In the genomic region with DNA sequence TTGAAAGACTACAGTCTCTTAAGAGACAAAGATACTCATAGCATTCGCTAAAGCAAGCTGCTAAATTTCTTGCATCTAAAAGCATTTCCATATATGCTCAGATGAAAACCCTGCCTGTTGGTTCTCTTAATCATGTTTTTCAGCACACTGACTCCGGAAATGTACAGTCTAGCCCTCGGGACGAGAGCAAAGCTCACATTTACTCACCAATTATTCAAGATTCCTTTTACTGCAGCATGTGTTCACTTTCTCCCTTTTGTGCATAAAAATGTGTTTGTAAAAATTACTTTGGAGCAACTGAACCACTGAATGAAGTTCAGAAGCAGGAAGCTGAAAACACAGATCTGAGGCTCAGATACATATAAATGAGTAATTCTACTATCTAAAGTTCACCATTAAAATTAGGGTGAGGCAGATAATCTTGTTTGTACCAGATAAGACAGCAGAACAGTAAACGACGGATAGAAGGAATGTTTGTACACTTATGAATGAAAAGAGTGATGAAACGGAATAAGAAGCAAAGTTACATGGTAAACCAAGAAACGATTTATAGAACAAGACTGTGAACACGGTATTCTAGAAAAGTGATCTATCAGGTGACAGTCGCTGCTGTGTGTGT, we compare ENCODE assay signal across 27 cellular contexts.
A peak's percentile ranks its signal among the peaks of the same experiment; 100 is the strongest.
DNase-seq lines count a peak whose midpoint lies in the region; ATAC-seq, FAIRE-seq and TF ChIP-seq lines count a peak whose summit lies in the region.
"Had no signal": no experiment of that assay in that cellular context is flagged by ENCODE, and none has a peak within 500 bp of the region (broad histone marks: within the 10 kb centered on the region; RNA-seq: fewer than 3 reads in every experiment).

No MANE protein-coding gene starts in this region.

- H3K4me3 ChIP-seq in HEK293 (ENCODE audit: low read depth, low read length) (no peak overlapping the region), SK-N-MC (peak overlapping the region; percentile 76), colonic mucosa (no peak overlapping the region), small intestine (ENCODE audit: low read depth in 1 of 2, low read length in 2 of 2) (peak overlapping the region in 1 of 2 donors; percentile 3)
- H3K4me3 ChIP-seq: ascending aorta, esophagus muscularis mucosa had no signal

- no peaks in the 10 kb centered on the region for H3K27me3 ChIP-seq in colonic mucosa
- H3K27me3 ChIP-seq in small intestine (ENCODE audit: control insufficient read depth in 2 of 2, insufficient read depth in 2 of 2, low read length in 2 of 2) = no peaks in the 10 kb centered on the region
- H3K27me3 ChIP-seq: ascending aorta, esophagus muscularis mucosa had no signal

- no peaks in the 10 kb centered on the region for H3K9me3 Mint-ChIP-seq in activated T-helper 1 cell treated with anti-CD3 and anti-CD28 coated beads, Interleukin-12 subunit alpha, Interleukin-12 subunit beta, Interleukin-2, Interleukin-4 antibody, amounts not matched to agents 30 ng/mL and 10 ng/mL and 1 ng/mL, durations not matched to agents 14 hours and 24 hours and 36 hours
- H3K9me3 Mint-ChIP-seq: activated T-cell treated with anti-CD3 and anti-CD28 coated beads, Interleukin-2, amount 50 U/mL, for 72 hours; CD8-positive, alpha-beta memory T cell; HFFc6 had no signal

- H3K27ac Mint-ChIP-seq in activated T-helper 1 cell treated with anti-CD3 and anti-CD28 coated beads, Interleukin-12 subunit alpha, Interleukin-12 subunit beta, Interleukin-2, Interleukin-4 antibody, amounts not matched to agents 30 ng/mL and 10 ng/mL and 1 ng/mL, durations not matched to agents 14 hours and 24 hours and 36 hours = no peak overlapping the region
- H3K27ac Mint-ChIP-seq: activated CD4-positive, alpha-beta T cell treated with anti-CD3 and anti-CD28 coated beads for 36 hours; activated T-cell treated with anti-CD3 and anti-CD28 coated beads, Interleukin-2, amount 50 U/mL, for 72 hours; CD8-positive, alpha-beta memory T cell; HFFc6 had no signal

- ATAC-seq in HG03460 (IDR thresholded peaks at IDR 0.05; ENCODE audit: unreplicated experiment) = no peak
- ATAC-seq: activated CD4-positive, alpha-beta T cell treated with anti-CD3 and anti-CD28 coated beads for 36 hours; activated T-cell treated with anti-CD3 and anti-CD28 coated beads, Interleukin-2, amount 50 U/mL, for 72 hours had no signal

- CTCF ChIA-PET in HEK293 (lab: Yijun Ruan, JAX) = no interaction called here

- H3K27ac ChIP-seq in HEK293 (ENCODE audit: extremely low read depth, low read depth, low read length) (no peak overlapping the region), SK-N-MC (peak overlapping the region; percentile 100), colonic mucosa (peak overlapping the region; percentile 60), small intestine (ENCODE audit: low read depth in 1 of 2, low read length in 1 of 2) (peak overlapping the region; percentile 50 to 73)
- H3K27ac ChIP-seq: ascending aorta, esophagus muscularis mucosa had no signal

- H3K4me3 Mint-ChIP-seq in activated T-helper 1 cell treated with anti-CD3 and anti-CD28 coated beads, Interleukin-12 subunit alpha, Interleukin-12 subunit beta, Interleukin-2, Interleukin-4 antibody, amounts not matched to agents 30 ng/mL and 10 ng/mL and 1 ng/mL, durations not matched to agents 14 hours and 24 hours and 36 hours = no peak overlapping the region
- H3K4me3 Mint-ChIP-seq: activated CD4-positive, alpha-beta T cell treated with anti-CD3 and anti-CD28 coated beads for 36 hours; activated T-cell treated with anti-CD3 and anti-CD28 coated beads, Interleukin-2, amount 50 U/mL, for 72 hours; CD8-positive, alpha-beta memory T cell; HFFc6 had no signal

- POLR2A ChIA-PET in HEK293 (lab: Yijun Ruan, JAX) = no interaction called here

- H3K36me3 Mint-ChIP-seq in activated T-helper 1 cell treated with anti-CD3 and anti-CD28 coated beads, Interleukin-12 subunit alpha, Interleukin-12 subunit beta, Interleukin-2, Interleukin-4 antibody, amounts not matched to agents 30 ng/mL and 10 ng/mL and 1 ng/mL, durations not matched to agents 14 hours and 24 hours and 36 hours (ENCODE audit: low read depth) = no peaks in the 10 kb centered on the region
- H3K36me3 Mint-ChIP-seq: CD8-positive, alpha-beta memory T cell had no signal

- no peaks in the 10 kb centered on the region for H3K4me1 Mint-ChIP-seq in activated T-helper 1 cell treated with anti-CD3 and anti-CD28 coated beads, Interleukin-12 subunit alpha, Interleukin-12 subunit beta, Interleukin-2, Interleukin-4 antibody, amounts not matched to agents 30 ng/mL and 10 ng/mL and 1 ng/mL, durations not matched to agents 14 hours and 24 hours and 36 hours (ENCODE audit: low read depth)
- H3K4me1 Mint-ChIP-seq: activated CD4-positive, alpha-beta T cell treated with anti-CD3 and anti-CD28 coated beads for 36 hours; CD8-positive, alpha-beta memory T cell had no signal

- H3K36me3 ChIP-seq in HEK293 (ENCODE audit: control insufficient read depth in 2 of 2, insufficient read depth in 1 of 2, low read length in 2 of 2) (no peaks in the 10 kb centered on the region), SK-N-MC (ENCODE audit: insufficient read depth, low read length) (no peaks in the 10 kb centered on the region), colonic mucosa (no peaks in the 10 kb centered on the region), small intestine (ENCODE audit: control insufficient read depth in 2 of 2, insufficient read depth in 2 of 2, low read length in 2 of 2) (no peaks in the 10 kb centered on the region)
- H3K36me3 ChIP-seq: ascending aorta, esophagus muscularis mucosa had no signal

- H3K9me3 ChIP-seq in HEK293 (ENCODE audit: control insufficient read depth, insufficient read depth, low read depth, low read length) (no peaks in the 10 kb centered on the region), SK-N-MC (ENCODE audit: low read depth, low read length) (no peaks in the 10 kb centered on the region), colonic mucosa (no peaks in the 10 kb centered on the region), small intestine (ENCODE audit: control insufficient read depth, low read depth) (no peaks in the 10 kb centered on the region)
- H3K9me3 ChIP-seq: ascending aorta, esophagus muscularis mucosa had no signal

- peak; percentile 85 for FAIRE-seq in small intestine (lab: Jason Lieb, UNC)
- FAIRE-seq: GM12891, HTR-8/SVneo had no signal

- 12 to 44% (median 35%) methylated on average over 10 of the region's 10 CpGs for WGBS in small intestine, 3 donors

- peaks cover 2% of the 10 kb centered on the region for H3K27me3 Mint-ChIP-seq in activated T-helper 1 cell treated with anti-CD3 and anti-CD28 coated beads, Interleukin-12 subunit alpha, Interleukin-12 subunit beta, Interleukin-2, Interleukin-4 antibody, amounts not matched to agents 30 ng/mL and 10 ng/mL and 1 ng/mL, durations not matched to agents 14 hours and 24 hours and 36 hours (ENCODE audit: insufficient read depth)
- H3K27me3 Mint-ChIP-seq: activated CD4-positive, alpha-beta T cell treated with anti-CD3 and anti-CD28 coated beads for 36 hours had no signal

- intact Hi-C loops in colonic mucosa (cut with DNase I) = no loop called here
- intact Hi-C loops in activated T-helper 1 cell treated with anti-CD3 and anti-CD28 coated beads, Interleukin-12 subunit alpha, Interleukin-12 subunit beta, Interleukin-2, Interleukin-4 antibody, amounts not matched to agents 30 ng/mL and 10 ng/mL and 1 ng/mL, durations not matched to agents 14 hours and 24 hours and 36 hours (cut with micrococcal nuclease) = no loop called here

- peak overlapping the region; percentile 92 for H3K9ac ChIP-seq in SK-N-MC (ENCODE audit: insufficient read length)
- no peak overlapping the region for H3K9ac ChIP-seq in colonic mucosa (ENCODE audit: low read depth in 2 of 2, low read length in 2 of 2)

- peaks cover 6% of the 10 kb centered on the region; the same call in 1 of the 2 replicates for H3K4me1 ChIP-seq in HEK293 (ENCODE audit: control insufficient read depth, insufficient read depth, low read length)
- H3K4me1 ChIP-seq in colonic mucosa = no peaks in the 10 kb centered on the region
- no peaks in the 10 kb centered on the region for H3K4me1 ChIP-seq in small intestine (ENCODE audit: control insufficient read depth in 2 of 2, insufficient read depth in 1 of 2, low read depth in 1 of 2, low read length in 1 of 2)
- H3K4me1 ChIP-seq: ascending aorta had no signal

- DNase-seq in SK-N-MC (ENCODE audit: low read depth, low spot score) (peak; percentile 96), colonic mucosa (no peak), small intestine (peak; percentile 78), H4 (ENCODE audit: low spot score) (no peak), Ammon's horn (ENCODE audit: low spot score) (no peak)
- no peak for DNase-seq in activated T-helper 1 cell treated with anti-CD3 and anti-CD28 coated beads, Interleukin-12 subunit alpha, Interleukin-12 subunit beta, Interleukin-2, Interleukin-4 antibody, amounts not matched to agents 30 ng/mL and 10 ng/mL and 1 ng/mL, durations not matched to agents 14 hours and 24 hours and 36 hours (ENCODE audit: low spot score)
- DNase-seq: activated CD4-positive, alpha-beta T cell treated with anti-CD3 and anti-CD28 coated beads for 36 hours; activated naive CD4-positive, alpha-beta T cell treated with anti-CD3 and anti-CD28 coated beads, Interleukin-2, amount 50 U/mL, for 16 hours; activated T-cell treated with anti-CD3 and anti-CD28 coated beads, Interleukin-2, amount 50 U/mL, for 72 hours; CD8-positive, alpha-beta memory T cell; cerebellar nuclear complex; effector CD8-positive, alpha-beta T cell; HFFc6; Kasumi-1; kidney glomerular epithelial cell; NCI-H1105; NCI-H2081 treated with DMSO at 0.1 percent for 48 hours; nucleus accumbens; stimulated activated CD4-positive, alpha-beta T cell treated with anti-CD3 and anti-CD28 coated beads, Interleukin-4, amount 100 ng/mL, for 24 hours; stimulated activated naive CD4-positive, alpha-beta T cell treated with Interleukin-2 at 50 U/mL for 16 hours; trophoblast cell had no signal

- no peak for TF ChIP-seq CTCF in HEK293 (tag by site-specific recombination; IDR thresholded peaks at IDR 0.05)
- TF ChIP-seq CTCF in colonic mucosa (IDR thresholded peaks at IDR 0.05) = no peak

TF ChIP-seq in HEK293, 187 proteins besides CTCF, POLR2A, EP300 and RAD21:
- TF ChIP-seq TRIM28 (IDR thresholded peaks at IDR 0.05; ENCODE audit: borderline replicate concordance, low read length) = 0 out of 2 replicates have a peak, but pooled peaks have one; percentile 34
- TF ChIP-seq ZNF266 (tag by site-specific recombination; IDR thresholded peaks at IDR 0.05; ENCODE audit: low read depth) = no peak

Comparison
In these comparisons a context has a peak if more than half of its experiments do, and no peak if none do; other contexts are left out.
1. DNase-seq: peak in SK-N-MC (single experiment) and small intestine (single experiment); none in colonic mucosa (single experiment), H4 (single experiment), activated T-helper 1 cell treated with anti-CD3 and anti-CD28 coated beads, Interleukin-12 subunit alpha, Interleukin-12 subunit beta, Interleukin-2, Interleukin-4 antibody, amounts not matched to agents 30 ng/mL and 10 ng/mL and 1 ng/mL, durations not matched to agents 14 hours and 24 hours and 36 hours (single experiment) and Ammon's horn (single experiment).